Comparison of ENCODE assay signal across 9 cellular contexts in genomic region chr11:27694992-27695391, GRCh38. TPM values are rescaled to one million over a fixed set of nuclear protein-coding genes. Genes with fewer than 3 reads are reported as not detected.
A peak's percentile ranks its signal among the peaks of the same experiment; 100 is the strongest.
DNase-seq lines count a peak whose midpoint lies in the region; ATAC-seq and TF ChIP-seq lines count a peak whose summit lies in the region.
"Had no signal": no experiment of that assay in that cellular context is flagged by ENCODE, and none has a peak within 500 bp of the region (broad histone marks: within the 10 kb centered on the region; RNA-seq: fewer than 3 reads in every experiment).

No MANE protein-coding gene starts in this region.

- peaks cover 39% of the 10 kb centered on the region for H3K27me3 Mint-ChIP-seq in endodermal cell (ENCODE audit: insufficient read depth)

- H3K36me3 Mint-ChIP-seq in endodermal cell (ENCODE audit: low read depth): no peaks in the 10 kb centered on the region

- H3K9ac ChIP-seq in endodermal cell (ENCODE audit: extremely low read depth, low read length, poor library complexity, severe bottlenecking): no peak overlapping the region

- WGBS in endodermal cell (ENCODE audit: insufficient coverage in 1 of 2, insufficient read length in 1 of 2), 2 experiments: 21% methylated on average over 1 of the region's 3 CpGs; no CpG with 5 or more reads in 1 of the 2 experiments

- no peaks in the 10 kb centered on the region for H3K4me1 ChIP-seq in endodermal cell (ENCODE audit: control insufficient read depth, insufficient read depth, low read length)

- no peak overlapping the region for H3K4me3 Mint-ChIP-seq in endodermal cell

- ATAC-seq in HG03571 (IDR thresholded peaks at IDR 0.05; ENCODE audit: unreplicated experiment) (no peak), GM18861 (IDR thresholded peaks at IDR 0.05; ENCODE audit: unreplicated experiment) (no peak), HG03442 (IDR thresholded peaks at IDR 0.05; ENCODE audit: unreplicated experiment) (no peak)

- TF ChIP-seq CTCF in 22Rv1 (IDR thresholded peaks at IDR 0.05) (peak; percentile 66), GM10266 (IDR thresholded peaks at IDR 0.05; ENCODE audit: control insufficient read depth, insufficient read depth, low read depth, missing control alignments) (peak; percentile 25), endodermal cell (conservative IDR thresholded peaks at IDR 0.05) (peak; percentile 62)

- no peaks in the 10 kb centered on the region for H3K9me3 Mint-ChIP-seq in endodermal cell

- H3K9me3 ChIP-seq in endodermal cell (ENCODE audit: control insufficient read depth, low read length): no peaks in the 10 kb centered on the region

- DNase-seq in GM10266 (ENCODE audit: extremely low spot score) (no peak), NCI-H69 (lab: John Stamatoyannopoulos, UW) (peak; percentile 69), endodermal cell (no peak), SK-N-DZ (ENCODE audit: low spot score) (no peak)
- DNase-seq: amygdala had no signal

- H3K36me3 ChIP-seq in endodermal cell (ENCODE audit: control insufficient read depth, insufficient read depth, low read length): no peaks in the 10 kb centered on the region

- no peak overlapping the region for H3K27ac Mint-ChIP-seq in endodermal cell

- peaks cover 37% of the 10 kb centered on the region for H3K27me3 ChIP-seq in endodermal cell (ENCODE audit: control insufficient read depth, insufficient read depth, low read length, poor library complexity, severe bottlenecking)

- no peak overlapping the region for H3K4me3 ChIP-seq in endodermal cell (ENCODE audit: low read length)

- peaks cover 10% of the 10 kb centered on the region for H3K4me1 Mint-ChIP-seq in endodermal cell

- H3K27ac ChIP-seq in 22Rv1 (no peak overlapping the region), endodermal cell (ENCODE audit: low read depth, low read length) (no peak overlapping the region)

RNA-seq across cellular contexts. Expression of gene BDNF, which starts 5.3 kb away (rescaled TPM):
- total RNA-seq in endodermal cell: under 1 TPM in 1 of 2 donors, not detected in 1; 0.33 TPM
- polyA plus RNA-seq in endodermal cell (2013, experiment 1 of 2): 0.82 TPM
- polyA plus RNA-seq in endodermal cell (2013, experiment 2 of 2): 0.75 TPM
- polyA plus RNA-seq in SK-N-DZ (2014; cell fraction: cytosol; rRNA removed): 16.5 and 17.5 TPM in 2 replicates
- polyA plus RNA-seq in SK-N-DZ (2014; cell fraction: nucleus; rRNA removed): 15.7 and 17.1 TPM in 2 replicates
